10 cellular contexts compared by ENCODE assay signal in the genomic region with DNA sequence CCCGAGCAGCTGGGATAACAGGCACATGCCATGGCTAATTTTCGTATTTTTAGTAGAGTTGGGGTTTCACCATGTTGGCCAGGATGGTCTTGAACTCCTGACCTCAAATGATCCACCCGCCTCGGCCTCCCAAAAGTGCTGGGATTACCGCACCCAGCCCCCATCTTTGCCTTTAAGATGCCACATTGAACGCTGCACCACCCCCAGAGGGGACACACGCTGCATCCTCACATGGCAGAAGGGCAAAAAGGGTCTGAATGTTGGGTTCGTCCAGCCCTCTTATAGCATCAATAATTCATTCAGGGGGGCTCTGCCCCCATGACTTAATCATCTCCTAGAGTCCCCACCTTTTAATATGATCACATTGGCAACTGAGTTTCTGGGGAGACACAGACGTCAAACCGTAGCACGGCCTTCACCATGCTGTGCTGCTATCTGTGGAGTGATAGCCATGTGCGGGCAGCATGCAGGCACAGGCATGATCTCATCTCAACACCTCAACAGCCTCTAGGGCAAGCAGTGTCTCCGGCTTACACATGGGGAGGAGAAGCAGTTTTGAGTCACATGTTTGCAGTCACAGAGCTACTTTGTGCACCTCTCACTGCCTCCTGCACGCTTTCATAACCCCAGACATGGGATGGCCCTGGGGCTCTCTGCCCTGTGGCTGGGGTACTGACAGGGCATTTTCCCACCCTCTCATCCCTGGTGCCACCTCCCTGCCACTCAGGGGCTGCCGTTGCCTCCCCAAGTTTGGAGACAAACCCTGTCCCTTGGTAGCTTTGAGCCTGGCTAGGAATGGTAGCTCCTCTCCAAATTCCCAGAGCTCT. TPM values are rescaled to one million over a fixed set of nuclear protein-coding genes. Genes with fewer than 3 reads are reported as not detected.
DNase-seq lines count a peak whose midpoint lies in the region; ATAC-seq, FAIRE-seq and TF ChIP-seq lines count a peak whose summit lies in the region.
"Had no signal": no experiment of that assay in that cellular context is flagged by ENCODE, and none has a peak within 500 bp of the region (broad histone marks: within the 10 kb centered on the region; RNA-seq: fewer than 3 reads in every experiment).

No MANE protein-coding gene starts in this region.

- H2AFZ ChIP-seq in PC-9 (no peak overlapping the region), GM23338 (no peak overlapping the region)

- H4K20me1 ChIP-seq in PC-9 (ENCODE audit: insufficient read depth) (no peaks in the 10 kb centered on the region), GM23338 (replicated peaks; ENCODE audit: insufficient read depth) (no peaks in the 10 kb centered on the region)

- POLR2A ChIA-PET in PC-9 (lab: Charles Lee; ENCODE audit: unreplicated experiment), result interaction anchor here (0.7 kb wide), 1 partner anchor 118 kb away, joined by 7 read pairs; no protein-coding TSS in a partner anchor

- H3K79me2 ChIP-seq in PC-9 (ENCODE audit: low read depth) (no peaks in the 10 kb centered on the region), GM23338 (replicated peaks; ENCODE audit: insufficient read depth) (no peaks in the 10 kb centered on the region)

- DNase-seq in GM12891 (ENCODE audit: insufficient read length, low spot score), result no peak
- no peak for DNase-seq in PC-9
- DNase-seq in colonic mucosa, result peak; percentile 5
- peak; percentile 19 for DNase-seq in sciatic nerve (ENCODE audit: low spot score)
- DNase-seq in GM23338 (ENCODE audit: low spot score), result no peak
- no peak for DNase-seq in tibial nerve (ENCODE audit: low spot score in 2 of 2)
- DNase-seq in stimulated activated CD4-positive, alpha-beta T cell treated with anti-CD3 and anti-CD28 coated beads, Interleukin-12 subunit alpha, Interleukin-12 subunit beta, amount 100 ng/mL, for 4 hours, result no peak
- DNase-seq: MM.1S had no signal

- H3K4me1 Mint-ChIP-seq in GM23338, result no peaks in the 10 kb centered on the region

- H3K36me3 ChIP-seq in PC-9 (ENCODE audit: low read depth), result no peaks in the 10 kb centered on the region
- H3K36me3 ChIP-seq in colonic mucosa, result no peaks in the 10 kb centered on the region
- H3K36me3 ChIP-seq in GM23338 (ENCODE audit: insufficient read depth), result no peaks in the 10 kb centered on the region
- H3K36me3 ChIP-seq in tibial nerve, result no peaks in the 10 kb centered on the region

- intact Hi-C loops in PC-9 (cut with micrococcal nuclease; ENCODE audit: unreplicated experiment), result no loop called here
- intact Hi-C loops in colonic mucosa (cut with DNase I), result no loop called here
- intact Hi-C loops in sciatic nerve (cut with DNase I), result no loop called here

- H3K27me3 Mint-ChIP-seq in GM23338 (ENCODE audit: insufficient read depth, low read depth, poor library complexity), result peaks cover 11% of the 10 kb centered on the region

- H3K9me3 Mint-ChIP-seq in GM23338, result no peaks in the 10 kb centered on the region; the same call in 2 of the 3 replicates

- H3K4me1 ChIP-seq in PC-9 (replicated peaks; ENCODE audit: insufficient read depth) (no peaks in the 10 kb centered on the region), colonic mucosa (no peaks in the 10 kb centered on the region), GM23338 (ENCODE audit: insufficient read depth) (no peaks in the 10 kb centered on the region), tibial nerve (no peaks in the 10 kb centered on the region)

- H3K4me3 Mint-ChIP-seq in GM23338, result no peak overlapping the region

- no peaks in the 10 kb centered on the region for H3K9me2 ChIP-seq in PC-9 (ENCODE audit: insufficient read depth)
- H3K9me2 ChIP-seq in GM23338 (ENCODE audit: insufficient read depth), result no peaks in the 10 kb centered on the region

- H3K27ac ChIP-seq in PC-9 (no peak overlapping the region), colonic mucosa (no peak overlapping the region), GM23338 (ENCODE audit: low read depth) (no peak overlapping the region), tibial nerve (no peak overlapping the region)
- H3K27ac ChIP-seq: VCaP had no signal

- H3K27ac Mint-ChIP-seq in GM23338, result no peak overlapping the region

- H3K9me3 ChIP-seq in PC-9 (ENCODE audit: insufficient read depth, low read depth) (no peaks in the 10 kb centered on the region), colonic mucosa (no peaks in the 10 kb centered on the region), tibial nerve (no peaks in the 10 kb centered on the region)

- 0 out of 2 replicates have a peak overlapping the region, but pooled peaks have one; percentile 1 for H3K4me2 ChIP-seq in PC-9
- no peak overlapping the region for H3K4me2 ChIP-seq in GM23338

- TF ChIP-seq EP300 in tibial nerve (IDR thresholded peaks at IDR 0.05), result no peak

- FAIRE-seq in GM12891 (lab: Jason Lieb, UNC), result peak; percentile 76

- ATAC-seq in sciatic nerve (no peak), HG02852 (IDR thresholded peaks at IDR 0.05; ENCODE audit: unreplicated experiment) (no peak), GM23338 (no peak)

- no TSS peak for BruUV-seq in PC-9 (replicated peaks; lab: Mats Ljungman, UMichigan)

- WGBS in tibial nerve, 2 donors, result 72 to 78% methylated on average over 15 of the region's 15 CpGs

- H3F3A ChIP-seq in PC-9 (ENCODE audit: insufficient read depth, low read depth) (no peaks in the 10 kb centered on the region), GM23338 (replicated peaks; ENCODE audit: low read depth) (no peaks in the 10 kb centered on the region)

- no peaks in the 10 kb centered on the region for H3K36me3 Mint-ChIP-seq in GM23338 (ENCODE audit: low read depth)

- TF ChIP-seq CTCF in PC-9 (conservative IDR thresholded peaks at IDR 0.05), result no peak
- no peak for TF ChIP-seq CTCF in colonic mucosa (IDR thresholded peaks at IDR 0.05)
- TF ChIP-seq CTCF in GM23338 (conservative IDR thresholded peaks at IDR 0.05; ENCODE audit: low read depth in 2 of 2), result no peak
- TF ChIP-seq CTCF in tibial nerve (IDR thresholded peaks at IDR 0.05), result no peak

- H3K4me3 ChIP-seq in PC-9, result no peak overlapping the region
- no peak overlapping the region for H3K4me3 ChIP-seq in colonic mucosa
- no peak overlapping the region for H3K4me3 ChIP-seq in GM23338
- H3K4me3 ChIP-seq in tibial nerve, result no peak overlapping the region

- peaks cover 23% of the 10 kb centered on the region; the same call in 1 of the 2 replicates for H3K27me3 ChIP-seq in PC-9 (ENCODE audit: insufficient read depth, low read depth)
- no peaks in the 10 kb centered on the region for H3K27me3 ChIP-seq in colonic mucosa
- H3K27me3 ChIP-seq in GM23338 (ENCODE audit: insufficient read depth), result no peaks in the 10 kb centered on the region
- peaks cover 0 to 7% of the 10 kb centered on the region in 2 donors for H3K27me3 ChIP-seq in tibial nerve

- TF ChIP-seq POLR2A in GM12891 (IDR thresholded peaks at IDR 0.05; ENCODE audit: low read depth, low read length), result no peak; the same call in 1 of the 2 replicates
- TF ChIP-seq POLR2A in tibial nerve (IDR thresholded peaks at IDR 0.05), result no peak

- CTCF ChIA-PET in PC-9 (lab: Charles Lee), result no interaction called here

- H3K9ac ChIP-seq in colonic mucosa (ENCODE audit: low read depth in 2 of 2, low read length in 2 of 2), result no peak overlapping the region

TF ChIP-seq in GM12891, 5 proteins besides CTCF, POLR2A, EP300 and RAD21:
- TF ChIP-seq TAF1 (IDR thresholded peaks at IDR 0.05; ENCODE audit: low read depth, low read length), result no peak
- peak; percentile 71 for TF ChIP-seq POLR2AphosphoS5 (IDR thresholded peaks at IDR 0.05; ENCODE audit: low read depth, low read length)

TF ChIP-seq in GM23338, 12 proteins besides CTCF, POLR2A, EP300 and RAD21 (continues in another document):
- TF ChIP-seq ZNF331 (CRISPR knock-in tag; IDR thresholded peaks at IDR 0.05; ENCODE audit: low read depth) (no peak), POLR2AphosphoS5 (IDR thresholded peaks at IDR 0.05; ENCODE audit: low read depth) (no peak), STAT1 (IDR thresholded peaks at IDR 0.05; ENCODE audit: unreplicated experiment) (no peak)
- TF ChIP-seq, protein P1, sequence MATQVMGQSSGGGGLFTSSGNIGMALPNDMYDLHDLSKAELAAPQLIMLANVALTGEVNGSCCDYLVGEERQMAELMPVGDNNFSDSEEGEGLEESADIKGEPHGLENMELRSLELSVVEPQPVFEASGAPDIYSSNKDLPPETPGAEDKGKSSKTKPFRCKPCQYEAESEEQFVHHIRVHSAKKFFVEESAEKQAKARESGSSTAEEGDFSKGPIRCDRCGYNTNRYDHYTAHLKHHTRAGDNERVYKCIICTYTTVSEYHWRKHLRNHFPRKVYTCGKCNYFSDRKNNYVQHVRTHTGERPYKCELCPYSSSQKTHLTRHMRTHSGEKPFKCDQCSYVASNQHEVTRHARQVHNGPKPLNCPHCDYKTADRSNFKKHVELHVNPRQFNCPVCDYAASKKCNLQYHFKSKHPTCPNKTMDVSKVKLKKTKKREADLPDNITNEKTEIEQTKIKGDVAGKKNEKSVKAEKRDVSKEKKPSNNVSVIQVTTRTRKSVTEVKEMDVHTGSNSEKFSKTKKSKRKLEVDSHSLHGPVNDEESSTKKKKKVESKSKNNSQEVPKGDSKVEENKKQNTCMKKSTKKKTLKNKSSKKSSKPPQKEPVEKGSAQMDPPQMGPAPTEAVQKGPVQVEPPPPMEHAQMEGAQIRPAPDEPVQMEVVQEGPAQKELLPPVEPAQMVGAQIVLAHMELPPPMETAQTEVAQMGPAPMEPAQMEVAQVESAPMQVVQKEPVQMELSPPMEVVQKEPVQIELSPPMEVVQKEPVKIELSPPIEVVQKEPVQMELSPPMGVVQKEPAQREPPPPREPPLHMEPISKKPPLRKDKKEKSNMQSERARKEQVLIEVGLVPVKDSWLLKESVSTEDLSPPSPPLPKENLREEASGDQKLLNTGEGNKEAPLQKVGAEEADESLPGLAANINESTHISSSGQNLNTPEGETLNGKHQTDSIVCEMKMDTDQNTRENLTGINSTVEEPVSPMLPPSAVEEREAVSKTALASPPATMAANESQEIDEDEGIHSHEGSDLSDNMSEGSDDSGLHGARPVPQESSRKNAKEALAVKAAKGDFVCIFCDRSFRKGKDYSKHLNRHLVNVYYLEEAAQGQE (IDR thresholded peaks at IDR 0.05; ENCODE audit: unreplicated experiment), result no peak

RNA-seq across cellular contexts. Expression of a gene that starts 30.0 kb away (rescaled TPM):
- 39.6 TPM for polyA plus RNA-seq in GM12891 (2012; ENCODE audit: low read depth, missing spikeins)
- total RNA-seq in PC-9 (2021) (0.35 and 3.8 TPM in 2 replicates), colonic mucosa (under 1 TPM; 0.56 to 0.91 TPM), sciatic nerve (1.7 TPM), tibial nerve (1 to 10 TPM in 1 of 4 donors, under 1 TPM in 1, not detected in 2; 0.21 to 1.2 TPM)
- total RNA-seq in GM23338 (2014; rRNA removed; shearing (Covaris generic)), result 2.6 TPM in 2 replicates
- polyA plus RNA-seq in GM23338 (2016; fragmentation: Nextera tagmentation; extraction: Ambion mirVana), result 0.42 and 0.83 TPM in 2 replicates

Comparison
In these comparisons a context has a peak if more than half of its experiments do, and no peak if none do; other contexts are left out.
1. DNase-seq: peak in colonic mucosa (single experiment) and sciatic nerve (single experiment); none in GM12891 (single experiment), PC-9 (0 of 2), GM23338 (single experiment), tibial nerve (0 of 2) and stimulated activated CD4-positive, alpha-beta T cell treated with anti-CD3 and anti-CD28 coated beads, Interleukin-12 subunit alpha, Interleukin-12 subunit beta, amount 100 ng/mL, for 4 hours (single experiment).